30 cellular contexts compared by ENCODE assay signal in the genomic region with DNA sequence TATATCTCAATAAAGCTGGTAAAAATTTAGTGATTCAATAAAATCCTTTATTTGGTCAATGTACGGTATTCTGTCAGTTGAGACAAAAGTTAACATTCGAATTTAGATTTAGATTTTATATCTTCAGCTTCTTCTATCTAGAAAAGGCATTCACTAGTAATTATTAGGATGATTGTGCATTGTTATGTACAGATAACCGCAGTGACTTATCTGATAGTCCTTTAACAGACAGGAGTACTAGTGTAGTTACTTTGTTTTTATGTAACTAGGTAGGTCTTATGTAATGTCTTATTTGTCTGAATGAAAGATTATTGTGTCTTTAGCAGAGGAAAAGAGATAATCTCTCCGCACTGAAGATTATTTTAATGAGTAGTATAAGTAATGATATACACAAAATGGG.
"Had no signal": no experiment of that assay in that cellular context is flagged by ENCODE, and none has a peak within 500 bp of the region (broad histone marks: within the 10 kb centered on the region; RNA-seq: fewer than 3 reads in every experiment).

No MANE protein-coding gene starts in this region.

- H3K36me3 Mint-ChIP-seq: natural killer cell treated with Interleukin-12 subunit alpha and Interleukin-12 subunit beta and Interleukin-15 and Interleukin-18, amount 100 ng/mL, for 72 hours had no signal

- DNase-seq: naive thymus-derived CD8-positive, alpha-beta T cell; nephron progenitor cell; occipital lobe; ovary; posterior cingulate gyrus; psoas muscle; right cardiac atrium; right lobe of liver; small intestine; stimulated activated CD4-positive, alpha-beta T cell treated with anti-CD3 and anti-CD28 coated beads, Interleukin-15, amount 100 ng/mL, for 24 hours; stimulated activated CD4-positive, alpha-beta T cell treated with anti-CD3 and anti-CD28 coated beads, Interleukin-2, amount 100 ng/mL, for 24 hours; stimulated activated CD4-positive, alpha-beta T cell treated with anti-CD3 and anti-CD28 coated beads, Interleukin-2, amount 100 ng/mL, for 48 hours; stimulated activated CD4-positive, alpha-beta T cell treated with anti-CD3 and anti-CD28 coated beads, Interleukin-4, amount 100 ng/mL, for 24 hours; stimulated activated naive CD4-positive, alpha-beta T cell; stimulated activated naive CD8-positive, alpha-beta T cell treated with anti-CD3 and anti-CD28 coated beads, Interleukin-15, amount 100 ng/mL, for 72 hours; stimulated activated naive CD8-positive, alpha-beta T cell treated with anti-CD3 and anti-CD28 coated beads, Interleukin-15, Interleukin-2, amounts not matched to agents 100 U/mL and 50 U/mL, for 24 hours; substantia nigra; testis; tibial artery; transverse colon; upper lobe of right lung; uterus had no signal

- H3K4me1 Mint-ChIP-seq: stimulated activated memory B cell treated with anti-CD40 and anti-IgM and Interleukin-4, amounts not matched to agents 10 μg/mL and 1 μg/mL and 100 μg/mL, for 72 hours had no signal

- H3K27me3 Mint-ChIP-seq: natural killer cell treated with Interleukin-12 subunit alpha and Interleukin-12 subunit beta and Interleukin-15 and Interleukin-18, amount 100 ng/mL, for 72 hours; progenitor cell of endocrine pancreas; stimulated activated naive CD8-positive, alpha-beta T cell treated with anti-CD3 and anti-CD28 coated beads, Interleukin-15, amount 100 ng/mL, for 72 hours had no signal

- H3K27me3 ChIP-seq: neural progenitor cell, ovary, right lobe of liver, sigmoid colon, testis, tibial artery, transverse colon, upper lobe of right lung, uterus had no signal

- H3K4me3 ChIP-seq: neural progenitor cell, ovary, psoas muscle, right lobe of liver, sigmoid colon, suprapubic skin, testis, tibial artery, transverse colon, upper lobe of right lung, uterus had no signal

- H3K27ac ChIP-seq: neural progenitor cell, ovary, parathyroid adenoma, psoas muscle, right lobe of liver, sigmoid colon, suprapubic skin, testis, tibial artery, transverse colon, upper lobe of right lung, uterus had no signal

- H3K36me3 ChIP-seq: neural progenitor cell, ovary, right lobe of liver, sigmoid colon, suprapubic skin, tibial artery, transverse colon, upper lobe of right lung, uterus had no signal

- H3K9me3 ChIP-seq: ovary, psoas muscle, right lobe of liver, sigmoid colon, suprapubic skin, testis, tibial artery, transverse colon, upper lobe of right lung, uterus had no signal

- H3K4me1 ChIP-seq: parathyroid adenoma, uterus had no signal

- H3K27ac Mint-ChIP-seq: natural killer cell treated with Interleukin-12 subunit alpha and Interleukin-12 subunit beta and Interleukin-15 and Interleukin-18, amount 100 ng/mL, for 72 hours; neural progenitor cell; progenitor cell of endocrine pancreas; stimulated activated memory B cell treated with anti-CD40 and anti-IgM and Interleukin-4, amounts not matched to agents 10 μg/mL and 1 μg/mL and 100 μg/mL, for 72 hours; stimulated activated naive CD8-positive, alpha-beta T cell treated with anti-CD3 and anti-CD28 coated beads, Interleukin-15, amount 100 ng/mL, for 72 hours had no signal

- H3K9me3 Mint-ChIP-seq: natural killer cell treated with Interleukin-12 subunit alpha and Interleukin-12 subunit beta and Interleukin-15 and Interleukin-18, amount 100 ng/mL, for 72 hours; nephron progenitor cell; stimulated activated naive CD8-positive, alpha-beta T cell treated with anti-CD3 and anti-CD28 coated beads, Interleukin-15, amount 100 ng/mL, for 72 hours; type B pancreatic cell had no signal

- H3K4me3 Mint-ChIP-seq: natural killer cell treated with Interleukin-12 subunit alpha and Interleukin-12 subunit beta and Interleukin-15 and Interleukin-18, amount 100 ng/mL, for 72 hours; neural progenitor cell; stimulated activated naive CD8-positive, alpha-beta T cell treated with anti-CD3 and anti-CD28 coated beads, Interleukin-15, amount 100 ng/mL, for 72 hours had no signal
